In genomic region chrX:38970845-38971244, GRCh38 we compare ENCODE assay signal across 29 cellular contexts.
DNase-seq lines count a peak whose midpoint lies in the region; ATAC-seq, FAIRE-seq and TF ChIP-seq lines count a peak whose summit lies in the region.
"Had no signal": no experiment of that assay in that cellular context is flagged by ENCODE, and none has a peak within 500 bp of the region (broad histone marks: within the 10 kb centered on the region; RNA-seq: fewer than 3 reads in every experiment).

No MANE protein-coding gene starts in this region.

- H3K27ac ChIP-seq in neuronal stem cell (replicated peaks; ENCODE audit: low read length) (no peak overlapping the region), vagina (no peak overlapping the region)
- H3K27ac ChIP-seq: dorsolateral prefrontal cortex, esophagus squamous epithelium, foreskin keratinocyte, left lung, neural progenitor cell, parathyroid adenoma, Peyer's patch, thoracic aorta had no signal

- no peaks in the 10 kb centered on the region for H3K79me1 ChIP-seq in neuronal stem cell (ENCODE audit: low read depth, low read length)

- no peaks in the 10 kb centered on the region for H3K36me3 Mint-ChIP-seq in activated T-cell treated with anti-CD3 and anti-CD28 coated beads, Interleukin-2, amount 50 U/mL, for 4 hours (ENCODE audit: insufficient read depth)
- H3K36me3 Mint-ChIP-seq in activated naive CD8-positive, alpha-beta T cell treated with anti-CD3 and anti-CD28 coated beads for 36 hours: no peaks in the 10 kb centered on the region
- no peaks in the 10 kb centered on the region for H3K36me3 Mint-ChIP-seq in stimulated activated effector memory CD8-positive, alpha-beta T cell treated with anti-CD3 and anti-CD28 coated beads, Interleukin-12 subunit alpha, Interleukin-12 subunit beta, amount 100 ng/mL, for 72 hours
- H3K36me3 Mint-ChIP-seq: CD8-positive, alpha-beta T cell; memory B cell; neural progenitor cell had no signal

- peak; percentile 69 to 83 for ATAC-seq in activated T-cell treated with anti-CD3 and anti-CD28 coated beads, Interleukin-2, amount 50 U/mL, for 4 hours
- ATAC-seq in stimulated activated effector memory CD8-positive, alpha-beta T cell treated with anti-CD3 and anti-CD28 coated beads, Interleukin-12 subunit alpha, Interleukin-12 subunit beta, amount 100 ng/mL, for 72 hours: peak; percentile 81
- ATAC-seq: CD8-positive, alpha-beta T cell; foreskin keratinocyte; left lung had no signal

- TF ChIP-seq POLR2A in vagina (IDR thresholded peaks at IDR 0.05): no peak

- H2BK120ac ChIP-seq in neuronal stem cell (ENCODE audit: low read depth, low read length): no peak overlapping the region

- no peaks in the 10 kb centered on the region for H3K9me3 ChIP-seq in neuronal stem cell (replicated peaks in 1 of 2; ENCODE audit: control insufficient read depth in 2 of 2, insufficient read depth in 1 of 2, low read depth in 1 of 2, low read length in 2 of 2)
- H3K9me3 ChIP-seq in vagina: no peaks in the 10 kb centered on the region
- H3K9me3 ChIP-seq: esophagus squamous epithelium, left lung, Peyer's patch, thoracic aorta had no signal

- H3K4me3 Mint-ChIP-seq in activated T-cell treated with anti-CD3 and anti-CD28 coated beads, Interleukin-2, amount 50 U/mL, for 4 hours: no peak overlapping the region
- no peak overlapping the region for H3K4me3 Mint-ChIP-seq in activated naive CD8-positive, alpha-beta T cell treated with anti-CD3 and anti-CD28 coated beads for 36 hours
- H3K4me3 Mint-ChIP-seq in stimulated activated effector memory CD8-positive, alpha-beta T cell treated with anti-CD3 and anti-CD28 coated beads, Interleukin-12 subunit alpha, Interleukin-12 subunit beta, amount 100 ng/mL, for 72 hours: no peak overlapping the region
- H3K4me3 Mint-ChIP-seq: B cell; CD8-positive, alpha-beta T cell; memory B cell; neural progenitor cell had no signal

- no peak for DNase-seq in activated T-cell treated with anti-CD3 and anti-CD28 coated beads, Interleukin-2, amount 50 U/mL, for 4 hours
- DNase-seq in activated T-cell treated with anti-CD3 and anti-CD28 coated beads for 4 hours (no peak), GM19239 (ENCODE audit: insufficient read length, low spot score) (no peak), neuronal stem cell (ENCODE audit: low spot score) (no peak), vagina (ENCODE audit: extremely low spot score in 2 of 2) (no peak)
- DNase-seq in activated naive CD8-positive, alpha-beta T cell treated with anti-CD3 and anti-CD28 coated beads for 36 hours: peak; percentile 18
- no peak for DNase-seq in stimulated activated effector memory CD8-positive, alpha-beta T cell treated with anti-CD3 and anti-CD28 coated beads, Interleukin-12 subunit alpha, Interleukin-12 subunit beta, amount 100 ng/mL, for 72 hours (ENCODE audit: low spot score in 2 of 2)
- DNase-seq: ACHN; activated CD8-positive, alpha-beta memory T cell treated with anti-CD3 and anti-CD28 coated beads, Interleukin-2, amount 50 U/mL, for 4 hours; activated gamma-delta T cell treated with Interleukin-2 at 50 U/mL for 16 hours; CD8-positive, alpha-beta T cell; dorsolateral prefrontal cortex; esophagus squamous epithelium; foreskin keratinocyte; head of caudate nucleus; left lung; NCI-H1436 treated with DMSO at 0.1 percent for 48 hours; NCI-H2107; Peyer's patch; retina; SHP77; stimulated activated naive CD4-positive, alpha-beta T cell treated with Interleukin-2 at 50 U/mL for 16 hours had no signal

- H2BK12ac ChIP-seq in neuronal stem cell (ENCODE audit: low read length): no peak overlapping the region

- H3K9ac ChIP-seq in neuronal stem cell (ENCODE audit: low read depth, low read length, poor library complexity): no peak overlapping the region
- H3K9ac ChIP-seq: neural progenitor cell, parathyroid adenoma had no signal

- no peak overlapping the region for H2AFZ ChIP-seq in neuronal stem cell (ENCODE audit: low read length)
- H2AFZ ChIP-seq: neural progenitor cell, parathyroid adenoma had no signal

- whole genome bisulfite sequencing in neuronal stem cell (ENCODE audit: extremely low coverage in 2 of 2, insufficient read length in 2 of 2, insufficient replicate concordance in 1 of 2), 2 donors: no CpG with 5 or more reads among the region's 3 CpGs

- H4K91ac ChIP-seq in neuronal stem cell (ENCODE audit: low read depth, low read length, poor library complexity): no peak overlapping the region

- H3K27ac Mint-ChIP-seq in activated naive CD8-positive, alpha-beta T cell treated with anti-CD3 and anti-CD28 coated beads for 36 hours: peak overlapping the region; percentile 20
- no peak overlapping the region for H3K27ac Mint-ChIP-seq in stimulated activated effector memory CD8-positive, alpha-beta T cell treated with anti-CD3 and anti-CD28 coated beads, Interleukin-12 subunit alpha, Interleukin-12 subunit beta, amount 100 ng/mL, for 72 hours
- H3K27ac Mint-ChIP-seq: B cell; CD8-positive, alpha-beta T cell; memory B cell; neural progenitor cell had no signal

- H3K36me3 ChIP-seq in neuronal stem cell (replicated peaks in 1 of 2; ENCODE audit: control insufficient read depth in 2 of 2, insufficient read depth in 2 of 2, low read length in 2 of 2): no peaks in the 10 kb centered on the region
- H3K36me3 ChIP-seq in vagina: no peaks in the 10 kb centered on the region
- H3K36me3 ChIP-seq: esophagus squamous epithelium, left lung, neural progenitor cell, Peyer's patch, thoracic aorta had no signal

- peaks cover 3% of the 10 kb centered on the region for H3K4me1 Mint-ChIP-seq in activated T-cell treated with anti-CD3 and anti-CD28 coated beads, Interleukin-2, amount 50 U/mL, for 4 hours (ENCODE audit: low read depth)
- H3K4me1 Mint-ChIP-seq in activated naive CD8-positive, alpha-beta T cell treated with anti-CD3 and anti-CD28 coated beads for 36 hours: peaks cover 7% of the 10 kb centered on the region
- H3K4me1 Mint-ChIP-seq in stimulated activated effector memory CD8-positive, alpha-beta T cell treated with anti-CD3 and anti-CD28 coated beads, Interleukin-12 subunit alpha, Interleukin-12 subunit beta, amount 100 ng/mL, for 72 hours: no peaks in the 10 kb centered on the region
- H3K4me1 Mint-ChIP-seq: B cell, memory B cell had no signal

- H2BK5ac ChIP-seq in neuronal stem cell (ENCODE audit: low read length): no peak overlapping the region

- H3K23ac ChIP-seq in neuronal stem cell (ENCODE audit: low read depth, low read length, poor library complexity): no peak overlapping the region

- no peaks in the 10 kb centered on the region for H3K9me3 Mint-ChIP-seq in activated T-cell treated with anti-CD3 and anti-CD28 coated beads, Interleukin-2, amount 50 U/mL, for 4 hours
- no peaks in the 10 kb centered on the region for H3K9me3 Mint-ChIP-seq in activated naive CD8-positive, alpha-beta T cell treated with anti-CD3 and anti-CD28 coated beads for 36 hours
- H3K9me3 Mint-ChIP-seq in stimulated activated effector memory CD8-positive, alpha-beta T cell treated with anti-CD3 and anti-CD28 coated beads, Interleukin-12 subunit alpha, Interleukin-12 subunit beta, amount 100 ng/mL, for 72 hours: no peaks in the 10 kb centered on the region
- H3K9me3 Mint-ChIP-seq: CD8-positive, alpha-beta T cell; memory B cell had no signal

- no peaks in the 10 kb centered on the region for H3K27me3 Mint-ChIP-seq in activated T-cell treated with anti-CD3 and anti-CD28 coated beads, Interleukin-2, amount 50 U/mL, for 4 hours (ENCODE audit: low read depth)
- no peaks in the 10 kb centered on the region for H3K27me3 Mint-ChIP-seq in activated naive CD8-positive, alpha-beta T cell treated with anti-CD3 and anti-CD28 coated beads for 36 hours
- H3K27me3 Mint-ChIP-seq: B cell had no signal

- TF ChIP-seq CTCF in vagina (IDR thresholded peaks at IDR 0.05): no peak

- no peak overlapping the region for H3K18ac ChIP-seq in neuronal stem cell (ENCODE audit: low read length)

- H2BK15ac ChIP-seq in neuronal stem cell (ENCODE audit: low read length): no peak overlapping the region

- peaks cover 0 to 3% of the 10 kb centered on the region in 2 donors for H3K4me1 ChIP-seq in neuronal stem cell (ENCODE audit: control insufficient read depth in 2 of 2, insufficient read depth in 1 of 2, low read depth in 1 of 2, low read length in 2 of 2)
- no peaks in the 10 kb centered on the region for H3K4me1 ChIP-seq in vagina
- H3K4me1 ChIP-seq: esophagus squamous epithelium, foreskin keratinocyte, parathyroid adenoma, Peyer's patch had no signal

- H2AK5ac ChIP-seq in neuronal stem cell (ENCODE audit: low read depth, low read length): no peak overlapping the region

- no peak overlapping the region for H3K4ac ChIP-seq in neuronal stem cell (ENCODE audit: low read length)

- FAIRE-seq in GM19239 (lab: Jason Lieb, UNC): peak; percentile 71
- FAIRE-seq: islet of Langerhans, urothelium cell line had no signal

- H3K27me3 ChIP-seq in neuronal stem cell (ENCODE audit: control insufficient read depth in 3 of 3, insufficient read depth in 3 of 3, low read depth in 1 of 3, low read length in 3 of 3) (no peaks in the 10 kb centered on the region), vagina (no peaks in the 10 kb centered on the region)
- H3K27me3 ChIP-seq: esophagus squamous epithelium, foreskin keratinocyte, left lung, neural progenitor cell, Peyer's patch had no signal

- H3K4me2 ChIP-seq in neuronal stem cell (ENCODE audit: insufficient read depth, low read length, poor library complexity, severe bottlenecking): no peak overlapping the region
- H3K4me2 ChIP-seq: neural progenitor cell had no signal

- no peak overlapping the region for H4K8ac ChIP-seq in neuronal stem cell (ENCODE audit: low read depth, low read length)

- H3K4me3 ChIP-seq in neuronal stem cell (ENCODE audit: low read length in 2 of 2) (no peak overlapping the region), vagina (no peak overlapping the region)
- H3K4me3 ChIP-seq: dorsolateral prefrontal cortex, esophagus squamous epithelium, left lung, neural progenitor cell, Peyer's patch, thoracic aorta had no signal

- H3K14ac ChIP-seq in neuronal stem cell (ENCODE audit: low read length): no peak overlapping the region

- intact Hi-C loops in vagina (cut with DNase I): no loop called here
